Comparison of ENCODE assay signal across 1 cellular context in the genomic region with DNA sequence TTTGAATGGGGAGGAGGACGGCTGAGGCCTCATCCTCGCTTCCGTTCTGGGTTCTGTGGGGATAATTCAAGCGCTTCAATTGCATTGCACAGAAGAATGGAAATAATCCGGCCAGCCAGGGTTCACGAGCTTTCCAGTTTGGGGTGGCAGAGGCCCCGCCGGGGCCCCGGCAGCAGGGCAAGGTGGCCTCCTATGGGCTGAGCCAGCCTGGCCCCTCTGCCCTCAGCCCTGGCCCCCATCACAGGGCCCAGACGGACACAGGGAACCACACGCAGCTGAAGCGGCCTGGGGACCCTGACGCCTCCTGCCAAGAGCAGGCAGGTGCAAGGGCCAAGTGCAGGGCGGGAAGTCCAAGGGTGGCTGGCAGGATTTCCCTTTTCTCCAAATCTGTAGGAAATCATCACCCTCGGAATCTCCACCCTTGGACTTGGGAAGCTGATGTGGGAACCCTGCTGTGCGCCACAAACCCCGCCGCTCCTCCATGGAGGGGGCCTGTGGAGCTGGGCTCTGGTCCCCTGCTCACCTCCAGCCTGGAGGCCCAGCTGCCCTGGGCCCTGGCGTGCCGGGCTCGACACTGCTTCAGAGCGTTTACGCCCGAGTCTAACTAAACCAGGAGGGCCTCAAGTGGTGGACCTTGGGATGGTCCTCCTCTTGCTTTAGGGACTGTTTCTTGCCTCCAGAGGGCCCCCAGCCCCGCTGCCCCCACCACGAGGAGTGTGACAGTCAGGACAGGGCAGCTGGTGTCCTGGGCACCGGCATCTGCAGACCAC.
TF ChIP-seq lines count a peak whose summit lies in the region.

No MANE protein-coding gene starts in this region.

TF ChIP-seq in GM23338, 12 proteins besides CTCF, POLR2A, EP300 and RAD21:
- TF ChIP-seq POLR2AphosphoS5 (IDR thresholded peaks at IDR 0.05; ENCODE audit: low read depth) (no peak), EZH2phosphoT487 (IDR thresholded peaks at IDR 0.05; ENCODE audit: unreplicated experiment) (no peak), ZNF114 (CRISPR knock-in tag; IDR thresholded peaks at IDR 0.05) (no peak), NANOG (IDR thresholded peaks at IDR 0.05; ENCODE audit: borderline replicate concordance) (no peak), STAT1 (IDR thresholded peaks at IDR 0.05; ENCODE audit: unreplicated experiment) (no peak), ZNF331 (CRISPR knock-in tag; IDR thresholded peaks at IDR 0.05; ENCODE audit: low read depth) (no peak), JUNB (IDR thresholded peaks at IDR 0.05; ENCODE audit: unreplicated experiment) (no peak), CREB1 (CRISPR knock-in tag; IDR thresholded peaks at IDR 0.05; ENCODE audit: low read depth) (no peak), EZH2 (IDR thresholded peaks at IDR 0.05; ENCODE audit: low read depth, unreplicated experiment) (no peak)
- TF ChIP-seq, protein P1, sequence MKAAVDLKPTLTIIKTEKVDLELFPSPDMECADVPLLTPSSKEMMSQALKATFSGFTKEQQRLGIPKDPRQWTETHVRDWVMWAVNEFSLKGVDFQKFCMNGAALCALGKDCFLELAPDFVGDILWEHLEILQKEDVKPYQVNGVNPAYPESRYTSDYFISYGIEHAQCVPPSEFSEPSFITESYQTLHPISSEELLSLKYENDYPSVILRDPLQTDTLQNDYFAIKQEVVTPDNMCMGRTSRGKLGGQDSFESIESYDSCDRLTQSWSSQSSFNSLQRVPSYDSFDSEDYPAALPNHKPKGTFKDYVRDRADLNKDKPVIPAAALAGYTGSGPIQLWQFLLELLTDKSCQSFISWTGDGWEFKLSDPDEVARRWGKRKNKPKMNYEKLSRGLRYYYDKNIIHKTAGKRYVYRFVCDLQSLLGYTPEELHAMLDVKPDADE (IDR thresholded peaks at IDR 0.05) = no peak
- TF ChIP-seq, protein P2, sequence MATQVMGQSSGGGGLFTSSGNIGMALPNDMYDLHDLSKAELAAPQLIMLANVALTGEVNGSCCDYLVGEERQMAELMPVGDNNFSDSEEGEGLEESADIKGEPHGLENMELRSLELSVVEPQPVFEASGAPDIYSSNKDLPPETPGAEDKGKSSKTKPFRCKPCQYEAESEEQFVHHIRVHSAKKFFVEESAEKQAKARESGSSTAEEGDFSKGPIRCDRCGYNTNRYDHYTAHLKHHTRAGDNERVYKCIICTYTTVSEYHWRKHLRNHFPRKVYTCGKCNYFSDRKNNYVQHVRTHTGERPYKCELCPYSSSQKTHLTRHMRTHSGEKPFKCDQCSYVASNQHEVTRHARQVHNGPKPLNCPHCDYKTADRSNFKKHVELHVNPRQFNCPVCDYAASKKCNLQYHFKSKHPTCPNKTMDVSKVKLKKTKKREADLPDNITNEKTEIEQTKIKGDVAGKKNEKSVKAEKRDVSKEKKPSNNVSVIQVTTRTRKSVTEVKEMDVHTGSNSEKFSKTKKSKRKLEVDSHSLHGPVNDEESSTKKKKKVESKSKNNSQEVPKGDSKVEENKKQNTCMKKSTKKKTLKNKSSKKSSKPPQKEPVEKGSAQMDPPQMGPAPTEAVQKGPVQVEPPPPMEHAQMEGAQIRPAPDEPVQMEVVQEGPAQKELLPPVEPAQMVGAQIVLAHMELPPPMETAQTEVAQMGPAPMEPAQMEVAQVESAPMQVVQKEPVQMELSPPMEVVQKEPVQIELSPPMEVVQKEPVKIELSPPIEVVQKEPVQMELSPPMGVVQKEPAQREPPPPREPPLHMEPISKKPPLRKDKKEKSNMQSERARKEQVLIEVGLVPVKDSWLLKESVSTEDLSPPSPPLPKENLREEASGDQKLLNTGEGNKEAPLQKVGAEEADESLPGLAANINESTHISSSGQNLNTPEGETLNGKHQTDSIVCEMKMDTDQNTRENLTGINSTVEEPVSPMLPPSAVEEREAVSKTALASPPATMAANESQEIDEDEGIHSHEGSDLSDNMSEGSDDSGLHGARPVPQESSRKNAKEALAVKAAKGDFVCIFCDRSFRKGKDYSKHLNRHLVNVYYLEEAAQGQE (IDR thresholded peaks at IDR 0.05; ENCODE audit: unreplicated experiment) = no peak
- TF ChIP-seq, protein P3, sequence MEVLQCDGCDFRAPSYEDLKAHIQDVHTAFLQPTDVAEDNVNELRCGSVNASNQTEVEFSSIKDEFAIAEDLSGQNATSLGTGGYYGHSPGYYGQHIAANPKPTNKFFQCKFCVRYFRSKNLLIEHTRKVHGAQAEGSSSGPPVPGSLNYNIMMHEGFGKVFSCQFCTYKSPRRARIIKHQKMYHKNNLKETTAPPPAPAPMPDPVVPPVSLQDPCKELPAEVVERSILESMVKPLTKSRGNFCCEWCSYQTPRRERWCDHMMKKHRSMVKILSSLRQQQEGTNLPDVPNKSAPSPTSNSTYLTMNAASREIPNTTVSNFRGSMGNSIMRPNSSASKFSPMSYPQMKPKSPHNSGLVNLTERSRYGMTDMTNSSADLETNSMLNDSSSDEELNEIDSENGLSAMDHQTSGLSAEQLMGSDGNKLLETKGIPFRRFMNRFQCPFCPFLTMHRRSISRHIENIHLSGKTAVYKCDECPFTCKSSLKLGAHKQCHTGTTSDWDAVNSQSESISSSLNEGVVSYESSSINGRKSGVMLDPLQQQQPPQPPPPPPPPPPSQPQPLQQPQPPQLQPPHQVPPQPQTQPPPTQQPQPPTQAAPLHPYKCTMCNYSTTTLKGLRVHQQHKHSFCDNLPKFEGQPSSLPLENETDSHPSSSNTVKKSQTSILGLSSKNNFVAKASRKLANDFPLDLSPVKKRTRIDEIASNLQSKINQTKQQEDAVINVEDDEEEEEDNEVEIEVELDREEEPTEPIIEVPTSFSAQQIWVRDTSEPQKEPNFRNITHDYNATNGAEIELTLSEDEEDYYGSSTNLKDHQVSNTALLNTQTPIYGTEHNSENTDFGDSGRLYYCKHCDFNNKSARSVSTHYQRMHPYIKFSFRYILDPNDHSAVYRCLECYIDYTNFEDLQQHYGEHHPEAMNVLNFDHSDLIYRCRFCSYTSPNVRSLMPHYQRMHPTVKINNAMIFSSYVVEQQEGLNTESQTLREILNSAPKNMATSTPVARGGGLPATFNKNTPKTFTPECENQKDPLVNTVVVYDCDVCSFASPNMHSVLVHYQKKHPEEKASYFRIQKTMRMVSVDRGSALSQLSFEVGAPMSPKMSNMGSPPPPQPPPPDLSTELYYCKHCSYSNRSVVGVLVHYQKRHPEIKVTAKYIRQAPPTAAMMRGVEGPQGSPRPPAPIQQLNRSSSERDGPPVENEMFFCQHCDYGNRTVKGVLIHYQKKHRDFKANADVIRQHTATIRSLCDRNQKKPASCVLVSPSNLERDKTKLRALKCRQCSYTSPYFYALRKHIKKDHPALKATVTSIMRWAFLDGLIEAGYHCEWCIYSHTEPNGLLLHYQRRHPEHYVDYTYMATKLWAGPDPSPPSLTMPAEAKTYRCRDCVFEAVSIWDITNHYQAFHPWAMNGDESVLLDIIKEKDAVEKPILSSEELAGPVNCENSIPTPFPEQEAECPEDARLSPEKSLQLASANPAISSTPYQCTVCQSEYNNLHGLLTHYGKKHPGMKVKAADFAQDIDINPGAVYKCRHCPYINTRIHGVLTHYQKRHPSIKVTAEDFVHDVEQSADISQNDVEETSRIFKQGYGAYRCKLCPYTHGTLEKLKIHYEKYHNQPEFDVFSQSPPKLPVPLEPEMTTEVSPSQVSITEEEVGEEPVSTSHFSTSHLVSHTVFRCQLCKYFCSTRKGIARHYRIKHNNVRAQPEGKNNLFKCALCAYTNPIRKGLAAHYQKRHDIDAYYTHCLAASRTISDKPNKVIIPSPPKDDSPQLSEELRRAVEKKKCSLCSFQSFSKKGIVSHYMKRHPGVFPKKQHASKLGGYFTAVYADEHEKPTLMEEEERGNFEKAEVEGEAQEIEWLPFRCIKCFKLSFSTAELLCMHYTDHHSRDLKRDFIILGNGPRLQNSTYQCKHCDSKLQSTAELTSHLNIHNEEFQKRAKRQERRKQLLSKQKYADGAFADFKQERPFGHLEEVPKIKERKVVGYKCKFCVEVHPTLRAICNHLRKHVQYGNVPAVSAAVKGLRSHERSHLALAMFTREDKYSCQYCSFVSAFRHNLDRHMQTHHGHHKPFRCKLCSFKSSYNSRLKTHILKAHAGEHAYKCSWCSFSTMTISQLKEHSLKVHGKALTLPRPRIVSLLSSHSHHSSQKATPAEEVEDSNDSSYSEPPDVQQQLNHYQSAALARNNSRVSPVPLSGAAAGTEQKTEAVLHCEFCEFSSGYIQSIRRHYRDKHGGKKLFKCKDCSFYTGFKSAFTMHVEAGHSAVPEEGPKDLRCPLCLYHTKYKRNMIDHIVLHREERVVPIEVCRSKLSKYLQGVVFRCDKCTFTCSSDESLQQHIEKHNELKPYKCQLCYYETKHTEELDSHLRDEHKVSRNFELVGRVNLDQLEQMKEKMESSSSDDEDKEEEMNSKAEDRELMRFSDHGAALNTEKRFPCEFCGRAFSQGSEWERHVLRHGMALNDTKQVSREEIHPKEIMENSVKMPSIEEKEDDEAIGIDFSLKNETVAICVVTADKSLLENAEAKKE (CRISPR knock-in tag; IDR thresholded peaks at IDR 0.05) = no peak
